ENCODE assay signal across 10 cellular contexts in the genomic region with DNA sequence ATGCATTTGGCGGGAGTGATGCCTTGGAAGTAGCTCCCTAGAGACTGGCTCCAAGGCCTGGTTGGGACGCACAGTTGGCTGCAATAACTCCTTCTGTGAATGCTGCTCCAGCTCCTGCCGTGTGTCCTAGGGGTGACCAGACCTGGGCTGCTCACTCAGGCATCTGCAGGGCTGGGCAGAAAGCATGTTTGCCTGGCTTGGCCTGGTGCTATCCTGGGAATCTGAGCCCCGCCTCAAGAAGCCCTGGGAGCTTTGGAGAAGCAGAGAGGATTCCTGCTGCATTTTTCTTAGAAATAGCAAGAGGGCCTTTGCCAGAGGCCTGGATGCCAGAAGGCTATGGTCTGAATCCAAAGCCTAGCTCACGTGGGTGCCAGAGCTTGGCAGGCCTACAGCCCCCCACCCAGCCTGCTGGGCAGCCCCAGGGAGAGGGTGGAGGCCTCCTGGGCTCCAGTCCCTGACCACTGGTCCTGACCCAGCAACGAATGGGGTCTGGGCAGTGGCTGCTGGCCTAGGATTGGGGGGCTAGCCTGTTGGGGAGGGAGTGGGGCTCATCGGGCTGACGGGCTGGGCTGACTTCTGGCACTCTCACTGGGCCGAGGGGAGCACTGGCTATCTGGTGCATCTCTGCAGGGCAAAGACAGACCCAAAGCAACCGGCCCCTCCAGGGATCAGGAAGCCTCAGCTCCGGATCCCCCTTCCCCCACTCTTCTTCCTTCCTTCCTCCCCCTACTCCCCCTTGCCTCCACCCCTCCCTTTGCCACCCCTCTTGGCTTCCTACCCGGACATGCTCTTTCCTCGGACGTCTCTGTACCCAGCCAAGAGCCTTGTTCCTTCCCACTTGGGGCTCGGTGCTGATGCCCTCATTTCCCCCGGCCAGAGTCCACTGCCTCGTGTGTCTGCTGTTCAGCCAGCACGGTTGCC. TPM values are rescaled to one million over a fixed set of nuclear protein-coding genes. Genes with fewer than 3 reads are reported as not detected.
DNase-seq lines count a peak whose midpoint lies in the region; ATAC-seq, FAIRE-seq and TF ChIP-seq lines count a peak whose summit lies in the region.
"Had no signal": no experiment of that assay in that cellular context is flagged by ENCODE, and none has a peak within 500 bp of the region (broad histone marks: within the 10 kb centered on the region; RNA-seq: fewer than 3 reads in every experiment).

No MANE protein-coding gene starts in this region.

- H3K4me1 Mint-ChIP-seq in brain, result peaks cover 69% of the 10 kb centered on the region
- H3K4me1 Mint-ChIP-seq: activated naive CD4-positive, alpha-beta T cell treated with anti-CD3 and anti-CD28 coated beads, Interleukin-2, amount 50 U/mL, for 24 hours had no signal

- H3K4me1 ChIP-seq in iPS-15b (ENCODE audit: control insufficient read depth, insufficient read depth, low read length) (peaks cover 15% of the 10 kb centered on the region), sigmoid colon (peaks cover 0 to 93% (median 90%) of the 10 kb centered on the region in 4 donors), adrenal gland (replicated peaks in 1 of 2) (peaks cover 14 to 19% of the 10 kb centered on the region in 2 donors)

- peaks cover 42% of the 10 kb centered on the region for H3K36me3 ChIP-seq in iPS-15b (ENCODE audit: control insufficient read depth, insufficient read depth, low read length)
- H3K36me3 ChIP-seq in sigmoid colon, result no peaks in the 10 kb centered on the region
- H3K36me3 ChIP-seq in adrenal gland (replicated peaks in 1 of 2), result no peaks in the 10 kb centered on the region
- H3K36me3 ChIP-seq in brain microvascular endothelial cell (replicated peaks), result no peaks in the 10 kb centered on the region
- H3K36me3 ChIP-seq: pancreas had no signal

- H3K4me3 Mint-ChIP-seq in brain, result peak overlapping the region in 4 of 5 experiments; percentile 35 to 78 (median 52)
- H3K4me3 Mint-ChIP-seq: activated naive CD4-positive, alpha-beta T cell treated with anti-CD3 and anti-CD28 coated beads, Interleukin-2, amount 50 U/mL, for 24 hours had no signal

- peak overlapping the region; percentile 69 to 98 (median 83) for H3K27ac Mint-ChIP-seq in brain
- H3K27ac Mint-ChIP-seq: activated naive CD4-positive, alpha-beta T cell treated with anti-CD3 and anti-CD28 coated beads, Interleukin-2, amount 50 U/mL, for 24 hours had no signal

- no peak for DNase-seq in sigmoid colon
- no peak for DNase-seq in adrenal gland
- no peak for DNase-seq in brain microvascular endothelial cell
- DNase-seq in middle frontal gyrus (ENCODE audit: extremely low spot score, low spot score), result no peak

- H3K27ac ChIP-seq in sigmoid colon, result peak overlapping the region; percentile 86 to 91 (median 88)
- H3K27ac ChIP-seq in adrenal gland, result peak overlapping the region in 2 of 5 donors; percentile 56 to 67
- no peak overlapping the region for H3K27ac ChIP-seq in brain microvascular endothelial cell
- H3K27ac ChIP-seq: pancreas had no signal

- peaks cover 0 to 4% (median 0%) of the 10 kb centered on the region in 5 experiments for H3K9me3 Mint-ChIP-seq in brain
- H3K9me3 Mint-ChIP-seq: activated naive CD4-positive, alpha-beta T cell treated with anti-CD3 and anti-CD28 coated beads, Interleukin-2, amount 50 U/mL, for 24 hours had no signal

- intact Hi-C loops in sigmoid colon (cut with DNase I) (no loop called here), adrenal gland (cut with DNase I) (no loop called here)

- TF ChIP-seq POLR2A in sigmoid colon (IDR thresholded peaks at IDR 0.05), result no peak
- TF ChIP-seq POLR2A in adrenal gland (IDR thresholded peaks at IDR 0.05), result no peak

- no peak for ATAC-seq in HG03469 (IDR thresholded peaks at IDR 0.05; ENCODE audit: unreplicated experiment)
- ATAC-seq: pancreas had no signal

- TF ChIP-seq EP300 in sigmoid colon (IDR thresholded peaks at IDR 0.05), result no peak

- in situ Hi-C loops in brain microvascular endothelial cell (cut with HindIII; ENCODE audit: low pct_ligation_motif_present, low sequenced_read_pairs), result no loop called here

- H3K4me3 ChIP-seq in iPS-15b (ENCODE audit: low read depth, low read length) (no peak overlapping the region), sigmoid colon (no peak overlapping the region), adrenal gland (no peak overlapping the region), brain microvascular endothelial cell (ENCODE audit: low read depth, low read length) (no peak overlapping the region)
- H3K4me3 ChIP-seq: pancreas had no signal

- TF ChIP-seq CTCF in brain (conservative IDR thresholded peaks at IDR 0.05), result no peak
- no peak for TF ChIP-seq CTCF in sigmoid colon (IDR thresholded peaks at IDR 0.05)
- TF ChIP-seq CTCF in adrenal gland (IDR thresholded peaks at IDR 0.05), result no peak
- TF ChIP-seq CTCF in brain microvascular endothelial cell (IDR thresholded peaks at IDR 0.05; ENCODE audit: low read depth, low read length, missing control alignments), result no peak

- peak overlapping the region; percentile 37 for H3K9ac ChIP-seq in iPS-15b (ENCODE audit: low read depth, low read length)

- H3K36me3 Mint-ChIP-seq in brain, result peaks cover 14% of the 10 kb centered on the region
- H3K36me3 Mint-ChIP-seq: activated naive CD4-positive, alpha-beta T cell treated with anti-CD3 and anti-CD28 coated beads, Interleukin-2, amount 50 U/mL, for 24 hours had no signal

- no peaks in the 10 kb centered on the region for H3K27me3 ChIP-seq in iPS-15b (ENCODE audit: control insufficient read depth, insufficient read depth, low read length)
- no peaks in the 10 kb centered on the region for H3K27me3 ChIP-seq in sigmoid colon
- no peaks in the 10 kb centered on the region for H3K27me3 ChIP-seq in adrenal gland
- H3K27me3 ChIP-seq in brain microvascular endothelial cell (replicated peaks), result no peaks in the 10 kb centered on the region
- H3K27me3 ChIP-seq: pancreas had no signal

- peaks cover 4% of the 10 kb centered on the region for H3K27me3 Mint-ChIP-seq in brain

- no peaks in the 10 kb centered on the region for H3K9me3 ChIP-seq in iPS-15b (ENCODE audit: control insufficient read depth, insufficient read depth, low read length)
- H3K9me3 ChIP-seq in sigmoid colon, result no peaks in the 10 kb centered on the region
- H3K9me3 ChIP-seq in adrenal gland (replicated peaks in 1 of 3), result no peaks in the 10 kb centered on the region
- H3K9me3 ChIP-seq: pancreas had no signal

- peak; percentile 85 for FAIRE-seq in G401.6 (lab: Jason Lieb, UNC)
- FAIRE-seq: pancreas had no signal

- WGBS in sigmoid colon, 2 donors, result 40 to 42% methylated on average over 18 of the region's 18 CpGs
- 40 to 57% (median 53%) methylated on average over 15 to 18 of the region's 18 CpGs for WGBS in adrenal gland, 4 donors

RNA-seq across cellular contexts. Expression of a gene that starts 10.5 kb away (rescaled TPM):
- 15.3 TPM for polyA plus RNA-seq in brain (ENCODE audit: insufficient read depth, low read depth, low replicate concordance)
- total RNA-seq in sigmoid colon, result 10 to 100 TPM in 1 of 4 donors, 1 to 10 TPM in 3; 5.1 to 11.4 (median 8.0) TPM
- 10 to 100 TPM in 1 of 3 donors, 1 to 10 TPM in 1, under 1 TPM in 1; 0.60 to 12.3 (median 1.2) TPM for polyA plus RNA-seq in sigmoid colon
- 10 to 100 TPM in 6 of 8 donors, 1 to 10 TPM in 2; 9.0 to 21.1 (median 13.6) TPM for total RNA-seq in adrenal gland
- polyA plus RNA-seq in adrenal gland, result 10 to 100 TPM in 2 of 3 donors, 1 to 10 TPM in 1; 7.3 to 16.7 (median 14.5) TPM

RNA-seq across cellular contexts. Expression of a gene that starts 25.8 kb away (rescaled TPM):
- polyA plus RNA-seq in brain (ENCODE audit: insufficient read depth, low read depth, low replicate concordance), result 0.59 TPM
- total RNA-seq in sigmoid colon, result not detected
- polyA plus RNA-seq in sigmoid colon, result under 1 TPM in 1 of 3 donors, not detected in 2; 0.06 TPM
- not detected for total RNA-seq in adrenal gland
- not detected for polyA plus RNA-seq in adrenal gland
- total RNA-seq: pancreas had no signal
- polyA plus RNA-seq: pancreas had no signal

RNA-seq across cellular contexts. Expression of a gene that starts 39.4 kb away (rescaled TPM):
- polyA plus RNA-seq in brain (ENCODE audit: insufficient read depth, low read depth, low replicate concordance) (18.3 TPM), sigmoid colon (under 1 TPM in 1 of 3 donors, not detected in 2; 0.07 TPM), adrenal gland (under 1 TPM; 0.05 to 0.30 (median 0.08) TPM)
- total RNA-seq in sigmoid colon (under 1 TPM in 1 of 4 donors, not detected in 3; 0.28 TPM), adrenal gland (10 to 100 TPM in 1 of 8 donors, under 1 TPM in 5, not detected in 2; 0.07 to 48.8 (median 0.43) TPM)

Comparison
In these comparisons a context has a peak if more than half of its experiments do, and no peak if none do; other contexts are left out.
1. RNA of a gene that starts 39.4 kb away (polyA plus RNA-seq): 18.3 TPM in brain (single experiment); 0.05 to 0.30 TPM in adrenal gland and 0.07 TPM in sigmoid colon; every median in the first group is over 10 times any median in the second.